ENCODE assay signal across 2 cellular contexts in the genomic region with DNA sequence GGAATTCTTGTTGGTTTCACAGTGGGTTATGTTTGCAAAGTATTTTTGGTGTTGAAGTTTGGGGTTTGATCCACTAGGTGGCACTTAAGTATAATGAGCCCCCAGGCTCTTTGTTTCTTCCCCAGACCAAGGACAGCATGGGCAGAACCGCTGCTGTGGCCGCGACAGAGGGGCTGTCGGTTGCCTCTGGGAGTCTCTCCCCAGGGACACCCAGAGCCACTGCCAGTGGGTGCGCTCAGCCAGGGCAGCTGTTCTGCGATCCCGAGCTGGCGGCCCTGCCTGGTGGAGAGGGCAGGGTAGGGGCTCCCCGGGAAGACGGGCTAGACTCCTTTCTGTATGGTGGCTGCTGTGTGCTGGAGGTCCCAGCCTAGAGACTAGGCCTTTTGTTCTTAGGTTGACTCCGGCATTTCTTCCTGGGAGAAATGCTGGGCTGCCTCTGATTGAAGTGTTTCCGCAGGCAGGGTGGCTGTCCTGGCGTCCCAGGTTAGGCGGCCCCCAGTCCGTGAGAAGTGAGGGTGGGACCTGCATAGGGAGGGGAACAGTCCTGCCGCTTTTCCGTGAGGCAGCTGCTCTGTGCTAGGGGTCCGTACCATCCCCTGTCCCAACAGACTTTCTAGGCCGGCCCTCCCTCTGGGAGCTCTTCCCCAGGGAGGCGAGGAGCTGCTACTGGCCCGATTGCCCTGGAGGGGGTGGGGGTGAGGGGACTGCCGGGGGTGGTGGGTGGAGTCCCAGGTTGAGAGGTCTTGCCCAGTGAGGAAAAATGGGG.
TF ChIP-seq lines count a peak whose summit lies in the region.

No MANE protein-coding gene starts in this region.

TF ChIP-seq in SK-N-SH, 30 proteins besides CTCF, POLR2A, EP300 and RAD21 (continued from another document):
- no peak for TF ChIP-seq JUND (IDR thresholded peaks at IDR 0.05)
- TF ChIP-seq GABPA (IDR thresholded peaks at IDR 0.05; ENCODE audit: low read depth), result no peak
- no peak for TF ChIP-seq FOXJ3 (CRISPR knock-in tag; IDR thresholded peaks at IDR 0.05)
- no peak for TF ChIP-seq POLR2AphosphoS5 (IDR thresholded peaks at IDR 0.05; ENCODE audit: low read depth, low read length)
- no peak for TF ChIP-seq NFIC (IDR thresholded peaks at IDR 0.05; ENCODE audit: borderline replicate concordance)
- no peak for TF ChIP-seq NRF1 (IDR thresholded peaks at IDR 0.05; ENCODE audit: low read depth, low read length)
- no peak for TF ChIP-seq MXI1 (IDR thresholded peaks at IDR 0.05; ENCODE audit: low read depth, low read length)
- no peak for TF ChIP-seq GATA2 (CRISPR knock-in tag; IDR thresholded peaks at IDR 0.05)
- no peak for TF ChIP-seq SMC3 (IDR thresholded peaks at IDR 0.05; ENCODE audit: low read depth, low read length)
- TF ChIP-seq, protein P1, sequence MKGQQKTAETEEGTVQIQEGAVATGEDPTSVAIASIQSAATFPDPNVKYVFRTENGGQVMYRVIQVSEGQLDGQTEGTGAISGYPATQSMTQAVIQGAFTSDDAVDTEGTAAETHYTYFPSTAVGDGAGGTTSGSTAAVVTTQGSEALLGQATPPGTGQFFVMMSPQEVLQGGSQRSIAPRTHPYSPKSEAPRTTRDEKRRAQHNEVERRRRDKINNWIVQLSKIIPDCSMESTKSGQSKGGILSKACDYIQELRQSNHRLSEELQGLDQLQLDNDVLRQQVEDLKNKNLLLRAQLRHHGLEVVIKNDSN (IDR thresholded peaks at IDR 0.05; ENCODE audit: borderline replicate concordance, low read depth), result no peak
- TF ChIP-seq, protein P2, sequence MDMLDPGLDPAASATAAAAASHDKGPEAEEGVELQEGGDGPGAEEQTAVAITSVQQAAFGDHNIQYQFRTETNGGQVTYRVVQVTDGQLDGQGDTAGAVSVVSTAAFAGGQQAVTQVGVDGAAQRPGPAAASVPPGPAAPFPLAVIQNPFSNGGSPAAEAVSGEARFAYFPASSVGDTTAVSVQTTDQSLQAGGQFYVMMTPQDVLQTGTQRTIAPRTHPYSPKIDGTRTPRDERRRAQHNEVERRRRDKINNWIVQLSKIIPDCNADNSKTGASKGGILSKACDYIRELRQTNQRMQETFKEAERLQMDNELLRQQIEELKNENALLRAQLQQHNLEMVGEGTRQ (IDR thresholded peaks at IDR 0.05; ENCODE audit: borderline replicate concordance, low read depth, low read length), result no peak
- TF ChIP-seq, protein P3, sequence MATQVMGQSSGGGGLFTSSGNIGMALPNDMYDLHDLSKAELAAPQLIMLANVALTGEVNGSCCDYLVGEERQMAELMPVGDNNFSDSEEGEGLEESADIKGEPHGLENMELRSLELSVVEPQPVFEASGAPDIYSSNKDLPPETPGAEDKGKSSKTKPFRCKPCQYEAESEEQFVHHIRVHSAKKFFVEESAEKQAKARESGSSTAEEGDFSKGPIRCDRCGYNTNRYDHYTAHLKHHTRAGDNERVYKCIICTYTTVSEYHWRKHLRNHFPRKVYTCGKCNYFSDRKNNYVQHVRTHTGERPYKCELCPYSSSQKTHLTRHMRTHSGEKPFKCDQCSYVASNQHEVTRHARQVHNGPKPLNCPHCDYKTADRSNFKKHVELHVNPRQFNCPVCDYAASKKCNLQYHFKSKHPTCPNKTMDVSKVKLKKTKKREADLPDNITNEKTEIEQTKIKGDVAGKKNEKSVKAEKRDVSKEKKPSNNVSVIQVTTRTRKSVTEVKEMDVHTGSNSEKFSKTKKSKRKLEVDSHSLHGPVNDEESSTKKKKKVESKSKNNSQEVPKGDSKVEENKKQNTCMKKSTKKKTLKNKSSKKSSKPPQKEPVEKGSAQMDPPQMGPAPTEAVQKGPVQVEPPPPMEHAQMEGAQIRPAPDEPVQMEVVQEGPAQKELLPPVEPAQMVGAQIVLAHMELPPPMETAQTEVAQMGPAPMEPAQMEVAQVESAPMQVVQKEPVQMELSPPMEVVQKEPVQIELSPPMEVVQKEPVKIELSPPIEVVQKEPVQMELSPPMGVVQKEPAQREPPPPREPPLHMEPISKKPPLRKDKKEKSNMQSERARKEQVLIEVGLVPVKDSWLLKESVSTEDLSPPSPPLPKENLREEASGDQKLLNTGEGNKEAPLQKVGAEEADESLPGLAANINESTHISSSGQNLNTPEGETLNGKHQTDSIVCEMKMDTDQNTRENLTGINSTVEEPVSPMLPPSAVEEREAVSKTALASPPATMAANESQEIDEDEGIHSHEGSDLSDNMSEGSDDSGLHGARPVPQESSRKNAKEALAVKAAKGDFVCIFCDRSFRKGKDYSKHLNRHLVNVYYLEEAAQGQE (IDR thresholded peaks at IDR 0.05; ENCODE audit: low read depth, low read length), result no peak
- TF ChIP-seq FOSL2 (IDR thresholded peaks at IDR 0.05; ENCODE audit: borderline replicate concordance, low read depth), result no peak
- no peak for TF ChIP-seq TCF12 (IDR thresholded peaks at IDR 0.05)
- no peak for TF ChIP-seq FOXM1 (IDR thresholded peaks at IDR 0.05; ENCODE audit: low read depth)
- no peak for TF ChIP-seq TEAD4 (IDR thresholded peaks at IDR 0.05; ENCODE audit: borderline replicate concordance, insufficient read depth)

TF ChIP-seq in SK-N-SH treated with all-trans-retinoic acid at 6 μM for 48 hours, 23 proteins besides CTCF, POLR2A, EP300 and RAD21 (continued from another document):
- TF ChIP-seq, protein P4, sequence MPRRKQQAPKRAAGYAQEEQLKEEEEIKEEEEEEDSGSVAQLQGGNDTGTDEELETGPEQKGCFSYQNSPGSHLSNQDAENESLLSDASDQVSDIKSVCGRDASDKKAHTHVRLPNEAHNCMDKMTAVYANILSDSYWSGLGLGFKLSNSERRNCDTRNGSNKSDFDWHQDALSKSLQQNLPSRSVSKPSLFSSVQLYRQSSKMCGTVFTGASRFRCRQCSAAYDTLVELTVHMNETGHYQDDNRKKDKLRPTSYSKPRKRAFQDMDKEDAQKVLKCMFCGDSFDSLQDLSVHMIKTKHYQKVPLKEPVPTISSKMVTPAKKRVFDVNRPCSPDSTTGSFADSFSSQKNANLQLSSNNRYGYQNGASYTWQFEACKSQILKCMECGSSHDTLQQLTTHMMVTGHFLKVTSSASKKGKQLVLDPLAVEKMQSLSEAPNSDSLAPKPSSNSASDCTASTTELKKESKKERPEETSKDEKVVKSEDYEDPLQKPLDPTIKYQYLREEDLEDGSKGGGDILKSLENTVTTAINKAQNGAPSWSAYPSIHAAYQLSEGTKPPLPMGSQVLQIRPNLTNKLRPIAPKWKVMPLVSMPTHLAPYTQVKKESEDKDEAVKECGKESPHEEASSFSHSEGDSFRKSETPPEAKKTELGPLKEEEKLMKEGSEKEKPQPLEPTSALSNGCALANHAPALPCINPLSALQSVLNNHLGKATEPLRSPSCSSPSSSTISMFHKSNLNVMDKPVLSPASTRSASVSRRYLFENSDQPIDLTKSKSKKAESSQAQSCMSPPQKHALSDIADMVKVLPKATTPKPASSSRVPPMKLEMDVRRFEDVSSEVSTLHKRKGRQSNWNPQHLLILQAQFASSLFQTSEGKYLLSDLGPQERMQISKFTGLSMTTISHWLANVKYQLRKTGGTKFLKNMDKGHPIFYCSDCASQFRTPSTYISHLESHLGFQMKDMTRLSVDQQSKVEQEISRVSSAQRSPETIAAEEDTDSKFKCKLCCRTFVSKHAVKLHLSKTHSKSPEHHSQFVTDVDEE (CRISPR knock-in tag; IDR thresholded peaks at IDR 0.05), result no peak
- TF ChIP-seq BACH2 (CRISPR knock-in tag; IDR thresholded peaks at IDR 0.05; ENCODE audit: borderline replicate concordance) (no peak), ESRRG (CRISPR knock-in tag; IDR thresholded peaks at IDR 0.05) (no peak), SNAI2 (CRISPR knock-in tag; IDR thresholded peaks at IDR 0.05) (no peak), PPARA (CRISPR knock-in tag; IDR thresholded peaks at IDR 0.05; ENCODE audit: borderline replicate concordance) (no peak), ZFP3 (CRISPR knock-in tag; IDR thresholded peaks at IDR 0.05) (no peak)
